Comparison of ENCODE assay signal across 15 cellular contexts in genomic region chr1:180680558-180681144, GRCh38. TPM values are rescaled to one million over a fixed set of nuclear protein-coding genes. Genes with fewer than 3 reads are reported as not detected.
A peak's percentile ranks its signal among the peaks of the same experiment; 100 is the strongest.
DNase-seq lines count a peak whose midpoint lies in the region; ATAC-seq and TF ChIP-seq lines count a peak whose summit lies in the region.
"Had no signal": no experiment of that assay in that cellular context is flagged by ENCODE, and none has a peak within 500 bp of the region (broad histone marks: within the 10 kb centered on the region; RNA-seq: fewer than 3 reads in every experiment).

No MANE protein-coding gene starts in this region.

- no peak for ATAC-seq in activated T-cell treated with anti-CD3 and anti-CD28 coated beads, Interleukin-2, amount 50 U/mL, for 72 hours (replicated peaks in 1 of 2)
- ATAC-seq in SK-N-SH treated with all-trans-retinoic acid at 6 μM for 48 hours (peak; percentile 95), GM21381 (IDR thresholded peaks at IDR 0.05; ENCODE audit: unreplicated experiment) (no peak), GM18907 (IDR thresholded peaks at IDR 0.05; ENCODE audit: unreplicated experiment) (no peak)
- ATAC-seq: left colon had no signal

- H3K4me3 Mint-ChIP-seq in activated T-cell treated with anti-CD3 and anti-CD28 coated beads, Interleukin-2, amount 50 U/mL, for 72 hours = no peak overlapping the region
- no peak overlapping the region for H3K4me3 Mint-ChIP-seq in activated T-cell treated with anti-CD3 and anti-CD28 coated beads, Interleukin-2, amount 50 U/mL, for 24 hours
- H3K4me3 Mint-ChIP-seq: activated naive CD4-positive, alpha-beta T cell treated with anti-CD3 and anti-CD28 coated beads, Interleukin-2, amount 50 U/mL, for 24 hours; T-helper 1 cell treated with Interleukin-12 subunit alpha and Interleukin-12 subunit beta and Interleukin-4 antibody, amounts not matched to agents 30 μg/mL and 1 μg/mL, for 36 hours had no signal

- TF ChIP-seq CTCF in fibroblast of mammary gland (conservative IDR thresholded peaks at IDR 0.05; ENCODE audit: control insufficient read depth, insufficient read depth, low read depth, low read length) = no peak

- no peaks in the 10 kb centered on the region for H3K27me3 Mint-ChIP-seq in activated T-cell treated with anti-CD3 and anti-CD28 coated beads, Interleukin-2, amount 50 U/mL, for 72 hours (ENCODE audit: low read depth)
- no peaks in the 10 kb centered on the region for H3K27me3 Mint-ChIP-seq in activated T-cell treated with anti-CD3 and anti-CD28 coated beads, Interleukin-2, amount 50 U/mL, for 24 hours
- H3K27me3 Mint-ChIP-seq: activated naive CD4-positive, alpha-beta T cell treated with anti-CD3 and anti-CD28 coated beads, Interleukin-2, amount 50 U/mL, for 24 hours; CD8-positive, alpha-beta memory T cell had no signal

- no peak overlapping the region for H3K4me3 ChIP-seq in fibroblast of mammary gland (ENCODE audit: control insufficient read depth, low read depth, low read length)

- peak overlapping the region; percentile 49 for H3K27ac Mint-ChIP-seq in activated T-cell treated with anti-CD3 and anti-CD28 coated beads, Interleukin-2, amount 50 U/mL, for 72 hours
- H3K27ac Mint-ChIP-seq in activated T-cell treated with anti-CD3 and anti-CD28 coated beads, Interleukin-2, amount 50 U/mL, for 24 hours = no peak overlapping the region
- H3K27ac Mint-ChIP-seq: activated naive CD4-positive, alpha-beta T cell treated with anti-CD3 and anti-CD28 coated beads, Interleukin-2, amount 50 U/mL, for 24 hours; CD8-positive, alpha-beta memory T cell; T-helper 1 cell treated with Interleukin-12 subunit alpha and Interleukin-12 subunit beta and Interleukin-4 antibody, amounts not matched to agents 30 μg/mL and 1 μg/mL, for 36 hours had no signal

- peaks cover 6 to 8% of the 10 kb centered on the region in 2 donors for H3K36me3 Mint-ChIP-seq in activated T-cell treated with anti-CD3 and anti-CD28 coated beads, Interleukin-2, amount 50 U/mL, for 72 hours (ENCODE audit: insufficient read depth in 2 of 2)
- H3K36me3 Mint-ChIP-seq in activated T-cell treated with anti-CD3 and anti-CD28 coated beads, Interleukin-2, amount 50 U/mL, for 24 hours (ENCODE audit: low read depth) = peaks cover 69% of the 10 kb centered on the region

- DNase-seq in activated T-cell treated with anti-CD3 and anti-CD28 coated beads, Interleukin-2, amount 50 U/mL, for 72 hours = no peak
- no peak for DNase-seq in activated T-cell treated with anti-CD3 and anti-CD28 coated beads, Interleukin-2, amount 50 U/mL, for 24 hours
- DNase-seq in fibroblast of mammary gland (ENCODE audit: low read depth) (peak; percentile 89), C1 segment of cervical spinal cord (lab: John Stamatoyannopoulos, UW) (no peak), ureter (ENCODE audit: low spot score) (no peak)
- DNase-seq: CD8-positive, alpha-beta memory T cell; left colon; NCI-H2029 treated with DMSO at 0.1 percent for 48 hours; NCI-H774; RPMI8226 had no signal

- H3K9me3 Mint-ChIP-seq in activated T-cell treated with anti-CD3 and anti-CD28 coated beads, Interleukin-2, amount 50 U/mL, for 72 hours = peaks cover 0 to 5% of the 10 kb centered on the region in 2 donors
- peaks cover 26% of the 10 kb centered on the region for H3K9me3 Mint-ChIP-seq in activated T-cell treated with anti-CD3 and anti-CD28 coated beads, Interleukin-2, amount 50 U/mL, for 24 hours

- H3K4me1 Mint-ChIP-seq in activated T-cell treated with anti-CD3 and anti-CD28 coated beads, Interleukin-2, amount 50 U/mL, for 72 hours (ENCODE audit: low read depth) = no peaks in the 10 kb centered on the region
- peaks cover 6% of the 10 kb centered on the region for H3K4me1 Mint-ChIP-seq in activated T-cell treated with anti-CD3 and anti-CD28 coated beads, Interleukin-2, amount 50 U/mL, for 24 hours (ENCODE audit: low read depth)

TF ChIP-seq in SK-N-SH treated with all-trans-retinoic acid at 6 μM for 48 hours, 23 proteins besides CTCF, POLR2A, EP300 and RAD21:
- no peak for TF ChIP-seq ZNF70 (CRISPR knock-in tag; IDR thresholded peaks at IDR 0.05)
- TF ChIP-seq ZC3H10 (CRISPR knock-in tag; IDR thresholded peaks at IDR 0.05) = peak; percentile 87
- peak; percentile 53; the same call in 1 of the 2 replicates for TF ChIP-seq RARB (CRISPR knock-in tag; IDR thresholded peaks at IDR 0.05)
- no peak for TF ChIP-seq ISL1 (CRISPR knock-in tag; IDR thresholded peaks at IDR 0.05)
- TF ChIP-seq ZFP30 (CRISPR knock-in tag; IDR thresholded peaks at IDR 0.05) = no peak
- no peak for TF ChIP-seq ZFP3 (CRISPR knock-in tag; IDR thresholded peaks at IDR 0.05)
- no peak for TF ChIP-seq CSDC2 (CRISPR knock-in tag; IDR thresholded peaks at IDR 0.05)
- TF ChIP-seq ZNF8 (CRISPR knock-in tag; IDR thresholded peaks at IDR 0.05) = no peak
- TF ChIP-seq POU6F1 (CRISPR knock-in tag; IDR thresholded peaks at IDR 0.05; ENCODE audit: borderline replicate concordance, low read depth) = no peak
- no peak for TF ChIP-seq PATZ1 (CRISPR knock-in tag; IDR thresholded peaks at IDR 0.05; ENCODE audit: borderline replicate concordance)
- peak; percentile 89 for TF ChIP-seq TOX (CRISPR knock-in tag; IDR thresholded peaks at IDR 0.05; ENCODE audit: borderline replicate concordance)

RNA-seq across cellular contexts. Expression of gene XPR1, which starts 48.8 kb away (rescaled TPM):
- total RNA-seq in activated T-cell treated with anti-CD3 and anti-CD28 coated beads, Interleukin-2, amount 50 U/mL, for 72 hours = 10 to 100 TPM; 17.8 to 20.3 TPM
- 66.2 TPM for total RNA-seq in ureter
